8 cellular contexts compared by ENCODE assay signal in the genomic region with DNA sequence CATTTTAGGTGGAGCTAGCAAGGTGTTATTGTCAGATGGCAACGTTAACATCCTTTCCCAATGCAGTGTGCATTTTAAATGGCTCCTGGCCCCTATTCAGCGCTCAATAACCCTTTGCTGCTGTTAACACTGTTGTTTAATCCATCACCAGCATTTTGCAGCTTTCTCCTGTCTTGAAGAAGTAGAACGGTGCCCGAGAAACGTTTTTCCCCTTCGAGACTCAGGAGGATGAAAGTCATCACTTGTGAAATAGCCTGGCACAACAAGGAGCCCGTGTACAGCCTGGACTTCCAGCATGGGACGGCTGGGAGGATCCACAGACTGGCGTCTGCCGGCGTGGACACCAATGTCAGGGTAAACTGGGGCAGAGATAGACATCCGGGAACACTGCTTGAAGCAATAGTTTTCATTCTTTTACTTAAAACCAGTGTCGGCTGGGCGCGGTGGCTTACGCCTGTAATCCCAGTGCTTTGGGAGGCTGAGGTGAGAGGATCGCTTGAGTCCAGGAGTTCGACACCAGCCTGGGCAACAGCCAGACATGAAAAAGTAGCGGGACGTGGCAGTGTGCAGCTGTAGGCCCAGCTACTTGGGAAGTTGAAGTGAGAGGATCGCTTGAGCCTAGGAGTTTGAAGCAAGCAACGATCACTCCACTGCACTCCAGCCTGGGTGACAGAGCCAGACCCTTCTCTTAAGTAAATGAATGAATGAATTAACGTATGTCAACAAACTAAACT. TPM values are rescaled to one million over a fixed set of nuclear protein-coding genes. Genes with fewer than 3 reads are reported as not detected.
DNase-seq lines count a peak whose midpoint lies in the region; ATAC-seq, FAIRE-seq and TF ChIP-seq lines count a peak whose summit lies in the region.

No MANE protein-coding gene starts in this region.

- DNase-seq in AG08395 (ENCODE audit: low spot score) (peak; percentile 24), H7 (peak; percentile 16), left lung (no peak), upper lobe of left lung (no peak), SW 1271 (lab: John Stamatoyannopoulos, UW) (no peak), GM19239 (ENCODE audit: insufficient read length, low spot score) (no peak), NCI-H524 treated with DMSO at 0.1 percent for 48 hours (lab: John Stamatoyannopoulos, UW) (no peak)
- no peak for DNase-seq in activated naive CD8-positive, alpha-beta T cell treated with anti-CD3 and anti-CD28 coated beads, Interleukin-2, amount 50 U/mL, for 24 hours

- peak overlapping the region; percentile 71 for H3K27ac Mint-ChIP-seq in activated naive CD8-positive, alpha-beta T cell treated with anti-CD3 and anti-CD28 coated beads, Interleukin-2, amount 50 U/mL, for 24 hours

- H3K36me3 ChIP-seq in H7 (replicated peaks; ENCODE audit: control insufficient read depth, insufficient read depth, low read length) (0 out of 2 replicates have a peak, but pooled peaks cover 1% of the 10 kb centered on the region), left lung (no peaks in the 10 kb centered on the region), upper lobe of left lung (no peaks in the 10 kb centered on the region)

- TF ChIP-seq CTCF in left lung (IDR thresholded peaks at IDR 0.05): no peak
- no peak for TF ChIP-seq CTCF in upper lobe of left lung (IDR thresholded peaks at IDR 0.05)

- no peak for ATAC-seq in activated naive CD8-positive, alpha-beta T cell treated with anti-CD3 and anti-CD28 coated beads, Interleukin-2, amount 50 U/mL, for 24 hours
- ATAC-seq in left lung (no peak), upper lobe of left lung (ENCODE audit: low FRiP score in 2 of 2) (no peak)

- H3K4me1 ChIP-seq in left lung: peaks cover 0 to 8% of the 10 kb centered on the region in 2 donors
- peaks cover 5 to 23% (median 10%) of the 10 kb centered on the region in 4 donors for H3K4me1 ChIP-seq in upper lobe of left lung

- no peak for TF ChIP-seq EP300 in upper lobe of left lung (IDR thresholded peaks at IDR 0.05)

- intact Hi-C loops in left lung (cut with DNase I): no loop called here

- no peaks in the 10 kb centered on the region for H3K27me3 Mint-ChIP-seq in activated naive CD8-positive, alpha-beta T cell treated with anti-CD3 and anti-CD28 coated beads, Interleukin-2, amount 50 U/mL, for 24 hours

- no peaks in the 10 kb centered on the region; the same call in 1 of the 2 replicates for H3K27me3 ChIP-seq in H7 (ENCODE audit: control insufficient read depth, insufficient read depth, low read length)
- no peaks in the 10 kb centered on the region for H3K27me3 ChIP-seq in left lung
- H3K27me3 ChIP-seq in upper lobe of left lung: no peaks in the 10 kb centered on the region

- WGBS in upper lobe of left lung, 2 donors: 68 to 72% methylated on average over 23 of the region's 23 CpGs

- peaks cover 20% of the 10 kb centered on the region for H3K36me3 Mint-ChIP-seq in activated naive CD8-positive, alpha-beta T cell treated with anti-CD3 and anti-CD28 coated beads, Interleukin-2, amount 50 U/mL, for 24 hours (ENCODE audit: low read depth)

- H3K27ac ChIP-seq in left lung (no peak overlapping the region), upper lobe of left lung (peak overlapping the region; percentile 5 to 71 (median 52))

- H3K9me3 Mint-ChIP-seq in activated naive CD8-positive, alpha-beta T cell treated with anti-CD3 and anti-CD28 coated beads, Interleukin-2, amount 50 U/mL, for 24 hours: no peaks in the 10 kb centered on the region

- H3K4me3 ChIP-seq in H7 (ENCODE audit: insufficient read depth, low read depth, low read length): peak overlapping the region; percentile 48
- peak overlapping the region; percentile 44 to 60 for H3K4me3 ChIP-seq in left lung
- H3K4me3 ChIP-seq in upper lobe of left lung: peak overlapping the region; percentile 65 to 89 (median 82)

- H3K9me3 ChIP-seq in left lung: peaks cover 0 to 2% of the 10 kb centered on the region in 2 donors
- no peaks in the 10 kb centered on the region for H3K9me3 ChIP-seq in upper lobe of left lung

- TF ChIP-seq POLR2A in upper lobe of left lung (IDR thresholded peaks at IDR 0.05): no peak

- peak overlapping the region; percentile 85 for H3K4me3 Mint-ChIP-seq in activated naive CD8-positive, alpha-beta T cell treated with anti-CD3 and anti-CD28 coated beads, Interleukin-2, amount 50 U/mL, for 24 hours

- H3K4me1 Mint-ChIP-seq in activated naive CD8-positive, alpha-beta T cell treated with anti-CD3 and anti-CD28 coated beads, Interleukin-2, amount 50 U/mL, for 24 hours: peaks cover 27% of the 10 kb centered on the region

- FAIRE-seq in GM19239 (lab: Jason Lieb, UNC): no peak

RNA-seq across cellular contexts. Expression of a gene that starts 0.9 kb away (rescaled TPM):
- 12.7 and 13.9 TPM in 2 replicates for total RNA-seq in H7 (2014; rRNA removed; shearing (Covaris generic))
- total RNA-seq in left lung (1 to 10 TPM; 4.1 to 6.6 TPM), upper lobe of left lung (1 to 10 TPM in 4 of 6 donors, under 1 TPM in 2; 0.55 to 2.1 (median 1.2) TPM)

Comparison
In these comparisons a context has a peak if more than half of its experiments do, and no peak if none do; other contexts are left out.
1. DNase-seq: peak in AG08395 (single experiment) and H7 (single experiment); none in activated naive CD8-positive, alpha-beta T cell treated with anti-CD3 and anti-CD28 coated beads, Interleukin-2, amount 50 U/mL, for 24 hours (single experiment), left lung (0 of 2), upper lobe of left lung (0 of 2), SW 1271 (0 of 2), GM19239 (single experiment) and NCI-H524 treated with DMSO at 0.1 percent for 48 hours (single experiment).
2. H3K27ac ChIP-seq: peak in upper lobe of left lung (4 of 4); none in left lung (0 of 2).
3. Peak in every context shown above with its lines, with median percentiles within 50 percentile points of each other: H3K4me3 ChIP-seq.